Comparison of ENCODE assay signal across 19 cellular contexts in the genomic region with DNA sequence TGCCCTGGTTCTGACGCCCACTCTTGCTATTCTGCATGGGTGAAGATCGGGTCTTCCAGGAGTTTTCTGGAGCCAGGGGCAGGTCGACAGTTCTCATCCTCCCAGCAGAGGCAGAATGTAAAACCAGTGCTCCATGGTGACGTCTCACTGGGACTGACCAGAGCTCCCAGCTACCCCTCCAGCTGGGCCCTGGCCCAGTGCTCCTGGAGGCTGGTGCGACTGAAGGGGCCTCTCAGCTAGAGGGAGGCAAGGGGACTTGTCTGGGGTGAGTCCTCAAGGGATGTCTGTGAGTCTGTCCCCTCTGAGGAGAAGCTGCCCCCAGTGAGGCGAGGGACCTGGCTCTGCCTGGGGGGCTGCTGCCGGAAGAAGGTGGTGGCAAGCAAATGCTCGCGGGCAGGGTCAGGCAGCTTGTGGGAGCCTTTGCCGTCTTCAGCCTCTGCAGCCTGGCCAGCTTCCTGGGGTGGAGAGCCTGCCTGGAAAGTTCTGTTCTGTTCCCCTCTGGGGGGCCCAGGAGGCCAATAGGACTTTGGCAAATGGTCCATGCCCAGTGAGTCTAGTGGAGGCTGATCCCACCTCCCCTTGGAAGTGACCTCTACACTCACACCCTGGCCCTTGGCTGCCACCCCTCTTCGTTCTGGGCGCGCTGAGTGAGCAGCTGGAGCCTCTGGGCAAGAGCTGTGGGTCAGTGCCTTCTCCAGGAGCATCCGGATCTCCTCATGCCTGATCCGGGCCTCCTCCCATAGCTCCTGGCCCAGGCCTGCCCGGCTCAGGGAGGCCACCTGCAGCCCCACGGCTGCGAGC. TPM values are rescaled to one million over a fixed set of nuclear protein-coding genes. Genes with fewer than 3 reads are reported as not detected.
DNase-seq lines count a peak whose midpoint lies in the region; ATAC-seq, FAIRE-seq and TF ChIP-seq lines count a peak whose summit lies in the region.
"Had no signal": no experiment of that assay in that cellular context is flagged by ENCODE, and none has a peak within 500 bp of the region (broad histone marks: within the 10 kb centered on the region; RNA-seq: fewer than 3 reads in every experiment).

No MANE protein-coding gene starts in this region.

- H3K4me1 Mint-ChIP-seq in GM23338 = peaks cover 1% of the 10 kb centered on the region; the same call in 2 of the 3 replicates

- H3K9me3 ChIP-seq in A549 = no peaks in the 10 kb centered on the region
- H3K9me3 ChIP-seq in gastroesophageal sphincter = no peaks in the 10 kb centered on the region
- H3K9me3 ChIP-seq in sigmoid colon = no peaks in the 10 kb centered on the region
- H3K9me3 ChIP-seq in thyroid gland = no peaks in the 10 kb centered on the region
- H3K9me3 ChIP-seq: BLaER1 treated with 17β-estradiol and CSF1 and Interleukin-3, amounts not matched to agents 10 nM and 100 nM; HAP-1 had no signal

- peaks cover 5% of the 10 kb centered on the region for H3K27me3 Mint-ChIP-seq in GM23338 (ENCODE audit: insufficient read depth, low read depth, poor library complexity)

- H4K20me1 ChIP-seq in GM23338 (replicated peaks; ENCODE audit: insufficient read depth) = no peaks in the 10 kb centered on the region
- H4K20me1 ChIP-seq: BLaER1 treated with 17β-estradiol and CSF1 and Interleukin-3, amounts not matched to agents 10 nM and 100 nM had no signal

- no peaks in the 10 kb centered on the region for H3F3A ChIP-seq in GM23338 (replicated peaks; ENCODE audit: low read depth)

- no peak overlapping the region for H3K27ac Mint-ChIP-seq in GM23338

- H3K9me2 ChIP-seq in GM23338 (ENCODE audit: insufficient read depth) = no peaks in the 10 kb centered on the region

- no peak for TF ChIP-seq CTCF in A549 (IDR thresholded peaks at IDR 0.05)
- TF ChIP-seq CTCF in gastroesophageal sphincter (IDR thresholded peaks at IDR 0.05) = no peak
- TF ChIP-seq CTCF in sigmoid colon (IDR thresholded peaks at IDR 0.05) = no peak
- no peak for TF ChIP-seq CTCF in GM23338 (conservative IDR thresholded peaks at IDR 0.05; ENCODE audit: low read depth in 2 of 2)
- TF ChIP-seq CTCF in thyroid gland (IDR thresholded peaks at IDR 0.05) = no peak

- no peak overlapping the region for H3K4me2 ChIP-seq in A549
- H3K4me2 ChIP-seq in GM23338 = no peak overlapping the region
- H3K4me2 ChIP-seq: BLaER1 treated with 17β-estradiol and CSF1 and Interleukin-3, amounts not matched to agents 10 nM and 100 nM; PC-9 had no signal

- POLR2A ChIA-PET in A549 (lab: Yijun Ruan, JAX) = no interaction called here

- no peak for FAIRE-seq in A549 (lab: Jason Lieb, UNC)
- FAIRE-seq: K562 had no signal

- TF ChIP-seq EP300 in A549 (IDR thresholded peaks at IDR 0.05) (no peak), gastroesophageal sphincter (IDR thresholded peaks at IDR 0.05) (no peak), sigmoid colon (IDR thresholded peaks at IDR 0.05) (no peak)

- H3K36me3 ChIP-seq in gastroesophageal sphincter (no peaks in the 10 kb centered on the region), sigmoid colon (no peaks in the 10 kb centered on the region), GM23338 (ENCODE audit: insufficient read depth) (no peaks in the 10 kb centered on the region), thyroid gland (no peaks in the 10 kb centered on the region)
- H3K36me3 ChIP-seq: BLaER1 treated with 17β-estradiol and CSF1 and Interleukin-3, amounts not matched to agents 10 nM and 100 nM; HAP-1 had no signal

- DNase-seq in A549 (ENCODE audit: low read depth in 1 of 2, low spot score in 1 of 2) (no peak), islet precursor cell (peak; percentile 51), sigmoid colon (peak; percentile 62), GM23338 (ENCODE audit: low spot score) (no peak), thyroid gland (no peak), NCI-H226 (no peak)
- DNase-seq: EL, NCI-H1092, NCI-H1694, NCI-H2107, NCI-H69, PC-9 had no signal

- no peak for TF ChIP-seq RAD21 in A549 (conservative IDR thresholded peaks at IDR 0.05 in 1 of 2, IDR thresholded peaks at IDR 0.05 in 1 of 2)

- H3K4me3 ChIP-seq in A549 = no peak overlapping the region
- no peak overlapping the region for H3K4me3 ChIP-seq in gastroesophageal sphincter
- no peak overlapping the region for H3K4me3 ChIP-seq in sigmoid colon
- no peak overlapping the region for H3K4me3 ChIP-seq in GM23338
- H3K4me3 ChIP-seq in thyroid gland (replicated peaks in 1 of 3) = no peak overlapping the region
- H3K4me3 ChIP-seq: BLaER1 treated with 17β-estradiol and CSF1 and Interleukin-3, amounts not matched to agents 10 nM and 100 nM; HAP-1; K562; PC-9 had no signal

- H3K27ac ChIP-seq in A549 = peak overlapping the region; percentile 5 to 79; a peak in 3 of 6 replicates
- H3K27ac ChIP-seq in gastroesophageal sphincter = peak overlapping the region in 3 of 4 donors; percentile 4 to 38 (median 6)
- no peak overlapping the region for H3K27ac ChIP-seq in sigmoid colon
- no peak overlapping the region for H3K27ac ChIP-seq in GM23338 (ENCODE audit: low read depth)
- no peak overlapping the region for H3K27ac ChIP-seq in thyroid gland
- H3K27ac ChIP-seq: 22Rv1; BLaER1 treated with 17β-estradiol and CSF1 and Interleukin-3, amounts not matched to agents 10 nM and 100 nM; PC-9 had no signal

- H3K79me2 ChIP-seq in GM23338 (replicated peaks; ENCODE audit: insufficient read depth) = no peaks in the 10 kb centered on the region

- H3K36me3 Mint-ChIP-seq in GM23338 (ENCODE audit: low read depth) = no peaks in the 10 kb centered on the region

- no peak for TF ChIP-seq POLR2A in A549 (IDR thresholded peaks at IDR 0.05; ENCODE audit: low read length)
- TF ChIP-seq POLR2A in gastroesophageal sphincter (IDR thresholded peaks at IDR 0.05) = no peak
- TF ChIP-seq POLR2A in sigmoid colon (IDR thresholded peaks at IDR 0.05) = no peak
- no peak for TF ChIP-seq POLR2A in thyroid gland (IDR thresholded peaks at IDR 0.05)

- H3K27me3 ChIP-seq in gastroesophageal sphincter (peaks cover 5% of the 10 kb centered on the region), sigmoid colon (no peaks in the 10 kb centered on the region), GM23338 (ENCODE audit: insufficient read depth) (no peaks in the 10 kb centered on the region), thyroid gland (no peaks in the 10 kb centered on the region)
- H3K27me3 ChIP-seq: BLaER1 treated with 17β-estradiol and CSF1 and Interleukin-3, amounts not matched to agents 10 nM and 100 nM had no signal

- WGBS in A549 (ENCODE audit: missing lambda C conversion rate) = 76% methylated on average over 13 of the region's 18 CpGs
- no CpG with 5 or more reads among the region's 18 CpGs for WGBS in gastroesophageal sphincter (ENCODE audit: low coverage in 1 of 2), 2 donors
- WGBS in sigmoid colon, 2 donors = 69 to 71% methylated on average over 18 of the region's 18 CpGs
- WGBS in thyroid gland, 2 donors = 67 to 77% methylated on average over 8 to 16 of the region's 18 CpGs

- no peak overlapping the region for H3K4me3 Mint-ChIP-seq in GM23338

- H2AFZ ChIP-seq in GM23338 = no peak overlapping the region
- H2AFZ ChIP-seq: PC-9 had no signal

- intact Hi-C loops in sigmoid colon (cut with DNase I) (no loop called here), thyroid gland (cut with DNase I) (no loop called here)

- H3K4me1 ChIP-seq in A549 (peaks cover 40% of the 10 kb centered on the region), gastroesophageal sphincter (peaks cover 0 to 7% (median 0%) of the 10 kb centered on the region in 3 donors), sigmoid colon (peaks cover 0 to 19% (median 8%) of the 10 kb centered on the region in 4 donors), GM23338 (ENCODE audit: insufficient read depth) (no peaks in the 10 kb centered on the region), thyroid gland (no peaks in the 10 kb centered on the region)
- H3K4me1 ChIP-seq: HAP-1 had no signal

- H3K9me3 Mint-ChIP-seq in GM23338 = no peaks in the 10 kb centered on the region

- ATAC-seq in A549 = no peak
- peak; percentile 19 for ATAC-seq in gastroesophageal sphincter
- no peak for ATAC-seq in GM23338
- ATAC-seq in GM19023 (IDR thresholded peaks at IDR 0.05; ENCODE audit: unreplicated experiment) = no peak
- ATAC-seq: K562, SK-N-SH treated with all-trans-retinoic acid at 6 μM for 48 hours had no signal

- CTCF ChIA-PET in A549 (lab: Yijun Ruan, JAX) = interaction anchor here (1.4 to 23.9 kb wide), 6 partner anchors 9 to 649 kb away, joined by 3 to 818 read pairs (median 211); a partner anchor contains a TSS

TF ChIP-seq in A549, 52 proteins besides CTCF, POLR2A, EP300 and RAD21 (continues in another document):
- no peak for TF ChIP-seq EHMT2 (IDR thresholded peaks at IDR 0.05; ENCODE audit: low read depth)
- no peak for TF ChIP-seq FOSB (CRISPR knock-in tag; IDR thresholded peaks at IDR 0.05)
- no peak for TF ChIP-seq ESRRA (IDR thresholded peaks at IDR 0.05; ENCODE audit: borderline replicate concordance, low read length)

TF ChIP-seq in GM23338, 12 proteins besides CTCF, POLR2A, EP300 and RAD21 (continues in another document):
- no peak for TF ChIP-seq POLR2AphosphoS5 (IDR thresholded peaks at IDR 0.05; ENCODE audit: low read depth)
- no peak for TF ChIP-seq ZNF331 (CRISPR knock-in tag; IDR thresholded peaks at IDR 0.05; ENCODE audit: low read depth)

RNA-seq across cellular contexts. Expression of a gene that starts 47.5 kb away (rescaled TPM):
- 0.04 and 0.05 TPM in 2 replicates for polyA plus RNA-seq in A549 (2011; rRNA removed)
- 0.07 and 0.10 TPM in 2 replicates for polyA plus RNA-seq in A549 (2012; cell fraction: cytosol; rRNA removed)
- 0.28 and 0.33 TPM in 2 replicates for polyA plus RNA-seq in A549 (2012; cell fraction: nucleus; rRNA removed)
- 0.13 to 0.25 TPM (median 0.21 TPM) in 3 replicates for polyA plus RNA-seq in A549 (2017; fragmentation: RNase III; extraction: RNeasy Plus Mini Kit Qiagen cat#74134 plus additional on column Dnase treatment)
- 0.17 and 0.24 TPM in 2 replicates for polyA minus RNA-seq in A549 (2011; rRNA and poly(A)+ RNA removed)
- 10 to 100 TPM in 2 of 4 donors, 1 to 10 TPM in 2; 5.1 to 19.9 (median 11.5) TPM for total RNA-seq in gastroesophageal sphincter
- total RNA-seq in sigmoid colon = 10 to 100 TPM in 3 of 4 donors, 1 to 10 TPM in 1; 9.2 to 39.1 (median 17.1) TPM
- 1 to 10 TPM in 2 of 3 donors, not detected in 1; 1.2 to 6.4 TPM for polyA plus RNA-seq in sigmoid colon
- total RNA-seq in GM23338 (2014; rRNA removed; shearing (Covaris generic)) = 0.12 and 0.28 TPM in 2 replicates
- polyA plus RNA-seq in GM23338 (2016; fragmentation: Nextera tagmentation; extraction: Ambion mirVana) = not detected in 2 replicates
- total RNA-seq in thyroid gland = 1 to 10 TPM; 1.0 to 5.5 (median 1.7) TPM
- total RNA-seq: K562 had no signal
- polyA plus RNA-seq: K562 had no signal

RNA-seq across cellular contexts. Expression of a gene that starts 47.9 kb away (rescaled TPM):
- polyA plus RNA-seq in A549 (2011; rRNA removed) (173 TPM in 2 replicates), A549 (2017; fragmentation: RNase III; extraction: RNeasy Plus Mini Kit Qiagen cat#74134 plus additional on column Dnase treatment) (348 to 469 TPM (median 441 TPM) in 3 replicates), sigmoid colon (10 to 100 TPM in 1 of 3 donors, 1 to 10 TPM in 2; 6.5 to 71.1 (median 7.2) TPM), GM23338 (2016; fragmentation: Nextera tagmentation; extraction: Ambion mirVana) (0.45 and 0.49 TPM in 2 replicates)
- 164 and 192 TPM in 2 replicates for polyA plus RNA-seq in A549 (2012; cell fraction: cytosol; rRNA removed)
- polyA plus RNA-seq in A549 (2012; cell fraction: nucleus; rRNA removed) = 241 and 325 TPM in 2 replicates
- polyA minus RNA-seq in A549 (2011; rRNA and poly(A)+ RNA removed) = 181 and 216 TPM in 2 replicates
- total RNA-seq in gastroesophageal sphincter (100 to 1,000 TPM; 163 to 385 (median 188) TPM), sigmoid colon (100 to 1,000 TPM in 2 of 4 donors, 10 to 100 TPM in 2; 14.8 to 104 (median 60.7) TPM), thyroid gland (100 to 1,000 TPM in 1 of 4 donors, 10 to 100 TPM in 3; 16.9 to 133 (median 18.4) TPM)
- total RNA-seq in GM23338 (2014; rRNA removed; shearing (Covaris generic)) = 0.19 and 1.0 TPM in 2 replicates

Comparison
In these comparisons a context has a peak if more than half of its experiments do, and no peak if none do; other contexts are left out.
1. DNase-seq: peak in islet precursor cell (single experiment) and sigmoid colon (single experiment); none in A549 (0 of 2), GM23338 (single experiment), thyroid gland (0 of 2) and NCI-H226 (single experiment).
2. H3K27ac ChIP-seq: peak in A549 (2 of 2) and gastroesophageal sphincter (3 of 4); none in sigmoid colon (0 of 4), GM23338 (single experiment) and thyroid gland (0 of 3).